ENCODE assay signal across 8 cellular contexts in genomic region chr4:52751349-52751911, GRCh38. TPM values are rescaled to one million over a fixed set of nuclear protein-coding genes. Genes with fewer than 3 reads are reported as not detected.
A peak's percentile ranks its signal among the peaks of the same experiment; 100 is the strongest.
DNase-seq lines count a peak whose midpoint lies in the region; ATAC-seq and TF ChIP-seq lines count a peak whose summit lies in the region.

ERVMER34-1 (minus strand) TSS chr4:52751425; CDS start chr4:52745520, 5,905 bp downstream.

- no peak for TF ChIP-seq CTCF in colonic mucosa (IDR thresholded peaks at IDR 0.05)

- DNase-seq in DMS114 treated with DMSO at 0.1 percent for 48 hours (lab: John Stamatoyannopoulos, UW; ENCODE audit: unreplicated experiment) = peak; percentile 5
- DNase-seq in NCI-H526 treated with DMSO at 0.1 percent for 48 hours (lab: John Stamatoyannopoulos, UW) = peak; percentile 65
- peak; percentile 79 for DNase-seq in colonic mucosa
- DNase-seq in left kidney (ENCODE audit: low read depth, low spot score) = peak; percentile 91

- no peaks in the 10 kb centered on the region for H3K27me3 ChIP-seq in colonic mucosa

- peak within 1 kb of the TSS; percentile 68 for H3K4me3 Mint-ChIP-seq in stimulated activated naive CD8-positive, alpha-beta T cell treated with anti-CD3 and anti-CD28 coated beads, Interleukin-15, Interleukin-2, amounts not matched to agents 100 ng/mL and 50 ng/mL, for 24 hours

- H3K9me3 ChIP-seq in colonic mucosa = no peaks in the 10 kb centered on the region

- H3K4me3 ChIP-seq in colonic mucosa = peak within 1 kb of the TSS; percentile 57

- H3K27ac Mint-ChIP-seq in stimulated activated naive CD8-positive, alpha-beta T cell treated with anti-CD3 and anti-CD28 coated beads, Interleukin-15, Interleukin-2, amounts not matched to agents 100 ng/mL and 50 ng/mL, for 24 hours = no peak within 1 kb of the TSS

- H3K4me1 ChIP-seq in colonic mucosa = peaks cover 12% of the 10 kb centered on the region

- H3K27ac ChIP-seq in colonic mucosa = no peak within 1 kb of the TSS

- no peaks in the 10 kb centered on the region for H3K36me3 ChIP-seq in colonic mucosa

- ATAC-seq in GM21529 (IDR thresholded peaks at IDR 0.05; ENCODE audit: unreplicated experiment) = no peak
- ATAC-seq in HG02759 (IDR thresholded peaks at IDR 0.05; ENCODE audit: unreplicated experiment) = no peak
- ATAC-seq in GM21526 (IDR thresholded peaks at IDR 0.05; ENCODE audit: low FRiP score, unreplicated experiment) = no peak

- peaks cover 13% of the 10 kb centered on the region for H3K4me1 Mint-ChIP-seq in stimulated activated naive CD8-positive, alpha-beta T cell treated with anti-CD3 and anti-CD28 coated beads, Interleukin-15, Interleukin-2, amounts not matched to agents 100 ng/mL and 50 ng/mL, for 24 hours (ENCODE audit: low read depth)

- no peak within 1 kb of the TSS for H3K9ac ChIP-seq in colonic mucosa (ENCODE audit: low read depth in 2 of 2, low read length in 2 of 2)

- H3K36me3 Mint-ChIP-seq in stimulated activated naive CD8-positive, alpha-beta T cell treated with anti-CD3 and anti-CD28 coated beads, Interleukin-15, Interleukin-2, amounts not matched to agents 100 ng/mL and 50 ng/mL, for 24 hours (ENCODE audit: low read depth) = no peaks in the 10 kb centered on the region

- intact Hi-C loops in colonic mucosa (cut with DNase I) = no loop called here

- no peaks in the 10 kb centered on the region for H3K9me3 Mint-ChIP-seq in stimulated activated naive CD8-positive, alpha-beta T cell treated with anti-CD3 and anti-CD28 coated beads, Interleukin-15, Interleukin-2, amounts not matched to agents 100 ng/mL and 50 ng/mL, for 24 hours

- H3K27me3 Mint-ChIP-seq in stimulated activated naive CD8-positive, alpha-beta T cell treated with anti-CD3 and anti-CD28 coated beads, Interleukin-15, Interleukin-2, amounts not matched to agents 100 ng/mL and 50 ng/mL, for 24 hours = peaks cover 56% of the 10 kb centered on the region

RNA-seq across cellular contexts. Expression of gene ERVMER34-1, which starts in this region (rescaled TPM):
- 1 to 10 TPM in 1 of 2 donors, under 1 TPM in 1; 0.77 to 1.1 TPM for total RNA-seq in colonic mucosa

Comparison
In these comparisons a context has a peak if more than half of its experiments do, and no peak if none do; other contexts are left out.
1. DNase-seq: peak in every context shown above with its lines; median percentile 91 in left kidney; 79 in colonic mucosa; 65 in NCI-H526 treated with DMSO at 0.1 percent for 48 hours; 5 in DMS114 treated with DMSO at 0.1 percent for 48 hours.